16 cellular contexts compared by ENCODE assay signal in the genomic region with DNA sequence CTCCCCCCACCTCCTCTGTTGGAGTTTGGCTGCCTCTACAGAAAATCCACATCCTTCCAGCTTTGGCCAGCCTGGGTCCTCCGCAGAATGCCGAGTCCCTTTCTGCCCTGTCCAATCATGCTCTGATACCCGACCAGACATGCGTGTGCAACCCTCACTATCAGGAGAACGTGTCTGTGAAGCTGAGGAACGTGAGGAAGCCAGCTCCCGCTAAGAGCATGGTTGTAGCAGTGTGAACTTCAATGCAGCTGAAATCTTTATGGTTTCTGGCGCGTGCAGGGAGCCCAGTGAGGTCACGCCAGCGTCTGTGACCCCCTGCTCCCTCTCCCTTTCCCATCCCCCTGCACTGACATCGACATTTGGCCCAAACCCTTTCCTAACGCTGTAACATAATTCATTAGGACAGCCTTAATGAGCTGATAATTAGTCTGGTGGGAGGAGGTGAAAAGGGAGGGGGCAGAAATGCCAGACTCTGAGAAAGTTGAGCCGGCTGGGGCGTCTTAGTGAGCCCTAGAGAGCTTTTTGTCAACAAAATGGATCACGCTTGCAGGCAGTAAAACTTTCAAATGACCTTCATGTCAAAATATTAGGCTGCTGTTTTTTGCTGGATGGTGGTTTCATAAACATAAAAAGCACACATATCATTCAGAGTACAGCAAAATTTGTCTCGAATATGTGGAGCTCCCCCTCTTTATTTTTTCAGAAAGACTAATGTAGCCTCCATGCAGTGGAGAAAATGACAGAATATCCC.
DNase-seq lines count a peak whose midpoint lies in the region; ATAC-seq, FAIRE-seq and TF ChIP-seq lines count a peak whose summit lies in the region.
"Had no signal": no experiment of that assay in that cellular context is flagged by ENCODE, and none has a peak within 500 bp of the region (broad histone marks: within the 10 kb centered on the region; RNA-seq: fewer than 3 reads in every experiment).

No MANE protein-coding gene starts in this region.

- no peak overlapping the region for H3K27ac ChIP-seq in brain microvascular endothelial cell
- H3K27ac ChIP-seq: breast epithelium, esophagus squamous epithelium, testis had no signal

- peaks cover 2% of the 10 kb centered on the region for H3K27me3 Mint-ChIP-seq in Caco-2 (ENCODE audit: insufficient read depth, unreplicated experiment)
- peaks cover 8% of the 10 kb centered on the region for H3K27me3 Mint-ChIP-seq in activated naive CD8-positive, alpha-beta T cell treated with anti-CD3 and anti-CD28 coated beads, Interleukin-2, amount 50 U/mL, for 24 hours

- DNase-seq in AG20443 (ENCODE audit: low spot score): peak; percentile 29
- DNase-seq in brain microvascular endothelial cell: no peak
- DNase-seq in hepatic stellate cell (ENCODE audit: low spot score): peak; percentile 22
- no peak for DNase-seq in retinal pigment epithelial cell (ENCODE audit: low read depth)
- DNase-seq in Caco-2: no peak
- DNase-seq in stimulated activated naive CD4-positive, alpha-beta T cell (lab: John Stamatoyannopoulos, UW): no peak
- DNase-seq in H54 (ENCODE audit: insufficient read length, low spot score): no peak
- no peak for DNase-seq in activated naive CD8-positive, alpha-beta T cell treated with anti-CD3 and anti-CD28 coated beads, Interleukin-2, amount 50 U/mL, for 24 hours
- DNase-seq: activated T-cell treated with anti-CD3 and anti-CD28 coated beads, Interleukin-2, amount 50 U/mL, for 4 hours; BE2C; esophagus squamous epithelium; NCI-H526; occipital lobe; SK-N-SH; testis had no signal

- no peaks in the 10 kb centered on the region for H3K9me3 ChIP-seq in Caco-2
- H3K9me3 ChIP-seq: BE2C, esophagus squamous epithelium, SK-N-SH, testis had no signal

- H3K4me3 Mint-ChIP-seq in Caco-2 (ENCODE audit: unreplicated experiment): no peak overlapping the region
- no peak overlapping the region for H3K4me3 Mint-ChIP-seq in activated naive CD8-positive, alpha-beta T cell treated with anti-CD3 and anti-CD28 coated beads, Interleukin-2, amount 50 U/mL, for 24 hours
- H3K4me3 Mint-ChIP-seq: activated T-cell treated with anti-CD3 and anti-CD28 coated beads, Interleukin-2, amount 50 U/mL, for 4 hours had no signal

- no peaks in the 10 kb centered on the region for H3K4me1 Mint-ChIP-seq in Caco-2 (ENCODE audit: low read depth, unreplicated experiment)
- H3K4me1 Mint-ChIP-seq in activated naive CD8-positive, alpha-beta T cell treated with anti-CD3 and anti-CD28 coated beads, Interleukin-2, amount 50 U/mL, for 24 hours: no peaks in the 10 kb centered on the region

- no peaks in the 10 kb centered on the region for H3K4me1 ChIP-seq in Caco-2
- H3K4me1 ChIP-seq: breast epithelium had no signal

- H3K9me3 Mint-ChIP-seq in Caco-2 (ENCODE audit: unreplicated experiment): peaks cover 16% of the 10 kb centered on the region
- peaks cover 12% of the 10 kb centered on the region for H3K9me3 Mint-ChIP-seq in activated naive CD8-positive, alpha-beta T cell treated with anti-CD3 and anti-CD28 coated beads, Interleukin-2, amount 50 U/mL, for 24 hours

- TF ChIP-seq CTCF in brain microvascular endothelial cell (IDR thresholded peaks at IDR 0.05; ENCODE audit: low read depth, low read length, missing control alignments) (no peak), retinal pigment epithelial cell (conservative IDR thresholded peaks at IDR 0.05; ENCODE audit: low read depth, low read length) (no peak), Caco-2 (IDR thresholded peaks at IDR 0.05; ENCODE audit: insufficient read depth in 1 of 2, low read depth in 1 of 2, low read length in 1 of 2, severe bottlenecking in 1 of 2, unreplicated experiment in 1 of 2) (no peak)

- ATAC-seq in activated naive CD8-positive, alpha-beta T cell treated with anti-CD3 and anti-CD28 coated beads, Interleukin-2, amount 50 U/mL, for 24 hours: no peak
- ATAC-seq: activated T-cell treated with anti-CD3 and anti-CD28 coated beads, Interleukin-2, amount 50 U/mL, for 4 hours had no signal

- intact Hi-C loops in Caco-2 (cut with micrococcal nuclease; ENCODE audit: unreplicated experiment): no loop called here

- FAIRE-seq in H54 (lab: Jason Lieb, UNC): no peak

- H3K27ac Mint-ChIP-seq in Caco-2 (ENCODE audit: unreplicated experiment): no peak overlapping the region
- no peak overlapping the region for H3K27ac Mint-ChIP-seq in activated naive CD8-positive, alpha-beta T cell treated with anti-CD3 and anti-CD28 coated beads, Interleukin-2, amount 50 U/mL, for 24 hours

- in situ Hi-C loops in brain microvascular endothelial cell (cut with HindIII; ENCODE audit: low pct_ligation_motif_present, low sequenced_read_pairs): no loop called here

- POLR2A ChIA-PET in Caco-2 (lab: Charles Lee): no interaction called here

- H3K4me3 ChIP-seq in brain microvascular endothelial cell (ENCODE audit: low read depth, low read length): peak overlapping the region; percentile 17
- H3K4me3 ChIP-seq in retinal pigment epithelial cell (ENCODE audit: low read length): peak overlapping the region; percentile 11
- H3K4me3 ChIP-seq in Caco-2 (ENCODE audit: low read depth, low read length): no peak overlapping the region; the same call in 1 of the 2 replicates
- H3K4me3 ChIP-seq: testis had no signal

- no peaks in the 10 kb centered on the region for H3K27me3 ChIP-seq in brain microvascular endothelial cell (replicated peaks)
- H3K27me3 ChIP-seq in Caco-2 (replicated peaks; ENCODE audit: control insufficient read depth, insufficient read depth, low read length): no peaks in the 10 kb centered on the region; the same call in 1 of the 2 replicates
- H3K27me3 ChIP-seq: BE2C, breast epithelium, esophagus squamous epithelium, testis had no signal

- no TSS peak for BruUV-seq in Caco-2 (replicated peaks; lab: Mats Ljungman, UMichigan)

- H3K36me3 ChIP-seq in brain microvascular endothelial cell (replicated peaks) (no peaks in the 10 kb centered on the region), Caco-2 (ENCODE audit: control insufficient read depth, insufficient read depth, low read length) (no peaks in the 10 kb centered on the region)
- H3K36me3 ChIP-seq: BE2C, breast epithelium, esophagus squamous epithelium had no signal

- CTCF ChIA-PET in Caco-2 (lab: Charles Lee): no interaction called here

- no peak for TF ChIP-seq POLR2A in H54 (IDR thresholded peaks at IDR 0.05; ENCODE audit: low read depth, low read length)

- H3K36me3 Mint-ChIP-seq in Caco-2 (ENCODE audit: insufficient read depth, unreplicated experiment): no peaks in the 10 kb centered on the region
- no peaks in the 10 kb centered on the region for H3K36me3 Mint-ChIP-seq in activated naive CD8-positive, alpha-beta T cell treated with anti-CD3 and anti-CD28 coated beads, Interleukin-2, amount 50 U/mL, for 24 hours (ENCODE audit: low read depth)

Comparison
In these comparisons a context has a peak if more than half of its experiments do, and no peak if none do; other contexts are left out.
1. DNase-seq: peak in AG20443 (single experiment) and hepatic stellate cell (single experiment); none in brain microvascular endothelial cell (single experiment), retinal pigment epithelial cell (single experiment), Caco-2 (0 of 2), stimulated activated naive CD4-positive, alpha-beta T cell (0 of 6), H54 (single experiment) and activated naive CD8-positive, alpha-beta T cell treated with anti-CD3 and anti-CD28 coated beads, Interleukin-2, amount 50 U/mL, for 24 hours (single experiment).